Comparison of ENCODE assay signal across 7 cellular contexts in genomic region chr2:101306410-101306809, GRCh38. TPM values are rescaled to one million over a fixed set of nuclear protein-coding genes. Genes with fewer than 3 reads are reported as not detected.
DNase-seq lines count a peak whose midpoint lies in the region; ATAC-seq and TF ChIP-seq lines count a peak whose summit lies in the region.

No MANE protein-coding gene starts in this region.

- H3K4me3 Mint-ChIP-seq in activated naive CD4-positive, alpha-beta T cell treated with anti-CD3 and anti-CD28 coated beads for 36 hours = peak overlapping the region; percentile 82

- peaks cover 10% of the 10 kb centered on the region for H3K36me3 ChIP-seq in upper lobe of right lung

- H3K27me3 ChIP-seq in layer of hippocampus (ENCODE audit: control insufficient read depth, insufficient read depth, low read length) (no peaks in the 10 kb centered on the region), upper lobe of right lung (no peaks in the 10 kb centered on the region)

- H3K27ac Mint-ChIP-seq in activated naive CD4-positive, alpha-beta T cell treated with anti-CD3 and anti-CD28 coated beads for 36 hours = peak overlapping the region; percentile 88

- intact Hi-C loops in activated naive CD4-positive, alpha-beta T cell treated with anti-CD3 and anti-CD28 coated beads for 36 hours (cut with micrococcal nuclease) = loop anchor here (2.0 to 10.0 kb wide), 7 partner anchors 411 to 1118 kb away; partner anchors contain the start of gene IL18RAP
- intact Hi-C loops in upper lobe of right lung (cut with DNase I) = no loop called here

- peaks cover 14% of the 10 kb centered on the region for H3K36me3 Mint-ChIP-seq in activated naive CD4-positive, alpha-beta T cell treated with anti-CD3 and anti-CD28 coated beads for 36 hours (ENCODE audit: low read depth)

- H3K9me3 Mint-ChIP-seq in activated naive CD4-positive, alpha-beta T cell treated with anti-CD3 and anti-CD28 coated beads for 36 hours = no peaks in the 10 kb centered on the region

- no peaks in the 10 kb centered on the region for H3K9me3 ChIP-seq in upper lobe of right lung

- H3K4me1 Mint-ChIP-seq in activated naive CD4-positive, alpha-beta T cell treated with anti-CD3 and anti-CD28 coated beads for 36 hours (ENCODE audit: low read depth) = peaks cover 73% of the 10 kb centered on the region

- H3K27ac ChIP-seq in layer of hippocampus (ENCODE audit: low read depth, low read length) (peak overlapping the region; percentile 31), upper lobe of right lung (peak overlapping the region; percentile 95)

- TF ChIP-seq CTCF in upper lobe of right lung (IDR thresholded peaks at IDR 0.05) = no peak

- no peaks in the 10 kb centered on the region for H3K27me3 Mint-ChIP-seq in activated naive CD4-positive, alpha-beta T cell treated with anti-CD3 and anti-CD28 coated beads for 36 hours (ENCODE audit: low read depth)

- peak; percentile 1 for ATAC-seq in GM19372 (IDR thresholded peaks at IDR 0.05; ENCODE audit: low read depth, unreplicated experiment)
- peak; percentile 1 for ATAC-seq in HG03103 (IDR thresholded peaks at IDR 0.05; ENCODE audit: low read depth, unreplicated experiment)
- no peak for ATAC-seq in upper lobe of right lung

- H3K4me3 ChIP-seq in upper lobe of right lung = peak overlapping the region; percentile 95

- peaks cover 25% of the 10 kb centered on the region for H3K4me1 ChIP-seq in upper lobe of right lung

- DNase-seq in activated naive CD4-positive, alpha-beta T cell treated with anti-CD3 and anti-CD28 coated beads for 36 hours = peak; percentile 33
- DNase-seq in upper lobe of right lung (no peak), SW480 (ENCODE audit: low spot score) (no peak), GM19238 (ENCODE audit: insufficient read length, low spot score) (no peak)

- CTCF ChIA-PET in activated naive CD4-positive, alpha-beta T cell treated with anti-CD3 and anti-CD28 coated beads for 36 hours (lab: Charles Lee) = interaction anchor here (1.7 kb wide), 1 partner anchor 35 kb away, joined by 4 read pairs; no protein-coding TSS in a partner anchor

RNA-seq across cellular contexts. Expression of gene RNF149, which starts 2.1 kb away (rescaled TPM):
- 10 to 100 TPM; 25.0 to 27.1 TPM for total RNA-seq in activated naive CD4-positive, alpha-beta T cell treated with anti-CD3 and anti-CD28 coated beads for 36 hours
- total RNA-seq in upper lobe of right lung = 94.0 TPM

RNA-seq across cellular contexts. Expression of gene CNOT11, which starts 53.7 kb away (rescaled TPM):
- 10 to 100 TPM; 38.3 to 40.3 TPM for total RNA-seq in activated naive CD4-positive, alpha-beta T cell treated with anti-CD3 and anti-CD28 coated beads for 36 hours
- 30.6 TPM for total RNA-seq in upper lobe of right lung
